In the genomic region with DNA sequence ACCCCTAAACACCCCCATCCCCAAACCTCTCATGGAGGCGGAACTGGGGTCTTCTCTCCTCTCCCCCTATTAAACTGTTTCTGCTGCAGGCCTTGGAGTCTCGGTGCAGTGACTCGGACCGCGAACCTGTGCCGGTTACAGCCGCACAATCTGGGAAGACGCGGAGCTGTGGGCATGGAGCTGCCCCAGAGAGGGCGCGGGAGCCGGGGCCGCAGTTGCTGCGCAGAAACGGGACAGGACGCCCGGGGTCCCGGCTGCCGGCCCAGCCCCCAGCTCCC, we compare ENCODE assay signal across 8 cellular contexts. TPM values are rescaled to one million over a fixed set of nuclear protein-coding genes. Genes with fewer than 3 reads are reported as not detected.
DNase-seq lines count a peak whose midpoint lies in the region; ATAC-seq and TF ChIP-seq lines count a peak whose summit lies in the region.

No MANE protein-coding gene starts in this region.

- H3K9me3 ChIP-seq in left lung: no peaks in the 10 kb centered on the region
- H3K9me3 ChIP-seq in testis: no peaks in the 10 kb centered on the region

- DNase-seq in activated CD4-positive, alpha-beta T cell treated with anti-CD3 and anti-CD28 coated beads for 36 hours: no peak
- no peak for DNase-seq in activated CD4-positive, alpha-beta T cell treated with anti-CD3 and anti-CD28 coated beads for 4 hours
- DNase-seq in NB4 (ENCODE audit: low read depth) (peak; percentile 43), left lung (peak in 1 of 2 donors; percentile 35), testis (peak; percentile 24), NOMO-1 treated with dmso at 0.1 percent for 144 hours (lab: John Stamatoyannopoulos, UW; ENCODE audit: unreplicated experiment) (no peak), NCI-H187 treated with DMSO at 0.1 percent for 48 hours (lab: John Stamatoyannopoulos, UW) (no peak)
- no peak for DNase-seq in central memory CD8-positive, alpha-beta T cell (ENCODE audit: low spot score in 2 of 2)

- H3K27ac Mint-ChIP-seq in activated CD4-positive, alpha-beta T cell treated with anti-CD3 and anti-CD28 coated beads for 36 hours: no peak overlapping the region
- peak overlapping the region; percentile 76 for H3K27ac Mint-ChIP-seq in central memory CD8-positive, alpha-beta T cell (ENCODE audit: low read depth)

- H3K4me1 ChIP-seq in left lung (peaks cover 0 to 20% of the 10 kb centered on the region in 2 donors), testis (peaks cover 4% of the 10 kb centered on the region)

- POLR2A ChIA-PET in activated CD4-positive, alpha-beta T cell treated with anti-CD3 and anti-CD28 coated beads for 36 hours (lab: Charles Lee): interaction anchor here (0.6 to 1.6 kb wide), 4 partner anchors 33 to 165 kb away, joined by 3 to 5 read pairs (median 4); a partner anchor contains a TSS

- H3K4me3 Mint-ChIP-seq in activated CD4-positive, alpha-beta T cell treated with anti-CD3 and anti-CD28 coated beads for 36 hours: peak overlapping the region; percentile 93
- peak overlapping the region; percentile 94 for H3K4me3 Mint-ChIP-seq in central memory CD8-positive, alpha-beta T cell

- 0 to 2% methylated on average over 19 of the region's 19 CpGs for WGBS in testis, 2 donors

- no peaks in the 10 kb centered on the region for H3K27me3 ChIP-seq in left lung
- no peaks in the 10 kb centered on the region for H3K27me3 ChIP-seq in testis

- H3K4me3 ChIP-seq in NB4 (ENCODE audit: low read depth, low read length) (peak overlapping the region; percentile 57), left lung (peak overlapping the region; percentile 74 to 83), testis (peak overlapping the region; percentile 72 to 90)

- intact Hi-C loops in activated CD4-positive, alpha-beta T cell treated with anti-CD3 and anti-CD28 coated beads for 36 hours (cut with DNase I, micrococcal nuclease): loop anchor here (1.0 to 5.0 kb wide), 8 partner anchors 32 to 202 kb away; a partner anchor contains a TSS
- intact Hi-C loops in left lung (cut with DNase I) (no loop called here), testis (cut with DNase I; ENCODE audit: low total_unique reads) (no loop called here)

- no peaks in the 10 kb centered on the region for H3K27me3 Mint-ChIP-seq in activated CD4-positive, alpha-beta T cell treated with anti-CD3 and anti-CD28 coated beads for 36 hours
- peaks cover 8% of the 10 kb centered on the region for H3K27me3 Mint-ChIP-seq in central memory CD8-positive, alpha-beta T cell

- TF ChIP-seq POLR2A in NB4 (IDR thresholded peaks at IDR 0.05; ENCODE audit: extremely low read depth, insufficient read length): no peak
- TF ChIP-seq POLR2A in testis (IDR thresholded peaks at IDR 0.05): no peak

- peaks cover 18% of the 10 kb centered on the region for H3K4me1 Mint-ChIP-seq in activated CD4-positive, alpha-beta T cell treated with anti-CD3 and anti-CD28 coated beads for 36 hours
- peaks cover 23% of the 10 kb centered on the region for H3K4me1 Mint-ChIP-seq in central memory CD8-positive, alpha-beta T cell

- CTCF ChIA-PET in activated CD4-positive, alpha-beta T cell treated with anti-CD3 and anti-CD28 coated beads for 36 hours (lab: Charles Lee): interaction anchor here (0.6 to 1.5 kb wide), 7 partner anchors 32 to 307 kb away, joined by 3 to 5 read pairs (median 4); a partner anchor contains a TSS

- ATAC-seq in activated CD4-positive, alpha-beta T cell treated with anti-CD3 and anti-CD28 coated beads for 36 hours: peak; percentile 30
- no peak for ATAC-seq in central memory CD8-positive, alpha-beta T cell (replicated peaks; ENCODE audit: extremely low read depth, poor library complexity, severe bottlenecking)
- peak; percentile 52 for ATAC-seq in left lung

- H3K27ac ChIP-seq in left lung (peak overlapping the region; percentile 84 to 94), testis (peak overlapping the region; percentile 87 to 91)

- TF ChIP-seq CTCF in NB4 (IDR thresholded peaks at IDR 0.05; ENCODE audit: low read depth, low read length): no peak
- no peak for TF ChIP-seq CTCF in left lung (IDR thresholded peaks at IDR 0.05)
- no peak for TF ChIP-seq CTCF in testis (IDR thresholded peaks at IDR 0.05)

- H3K36me3 ChIP-seq in left lung (no peaks in the 10 kb centered on the region), testis (ENCODE audit: low read depth, missing control alignments) (no peaks in the 10 kb centered on the region)

- H3K9me3 Mint-ChIP-seq in activated CD4-positive, alpha-beta T cell treated with anti-CD3 and anti-CD28 coated beads for 36 hours (ENCODE audit: low read depth): no peaks in the 10 kb centered on the region
- no peaks in the 10 kb centered on the region for H3K9me3 Mint-ChIP-seq in central memory CD8-positive, alpha-beta T cell

- peaks cover 2% of the 10 kb centered on the region for H3K36me3 Mint-ChIP-seq in activated CD4-positive, alpha-beta T cell treated with anti-CD3 and anti-CD28 coated beads for 36 hours (ENCODE audit: low read depth)
- H3K36me3 Mint-ChIP-seq in central memory CD8-positive, alpha-beta T cell (ENCODE audit: insufficient read depth): peaks cover 2% of the 10 kb centered on the region

RNA-seq across cellular contexts. Expression of a gene that starts 0.5 kb away (rescaled TPM):
- 1 to 10 TPM; 1.1 to 1.7 TPM for total RNA-seq in activated CD4-positive, alpha-beta T cell treated with anti-CD3 and anti-CD28 coated beads for 36 hours
- 1 to 10 TPM; 3.2 to 3.5 TPM for total RNA-seq in left lung
- 1 to 10 TPM; 2.7 to 4.9 TPM for total RNA-seq in testis
- 1.3 TPM for polyA plus RNA-seq in testis (ENCODE audit: insufficient read depth, low read depth, low replicate concordance)

RNA-seq across cellular contexts. Expression of a gene that starts 31.6 kb away (rescaled TPM):
- 1 to 10 TPM; 6.6 to 6.7 TPM for total RNA-seq in activated CD4-positive, alpha-beta T cell treated with anti-CD3 and anti-CD28 coated beads for 36 hours
- total RNA-seq in left lung: 1 to 10 TPM; 4.0 to 4.1 TPM
- 10 to 100 TPM; 13.7 to 29.1 TPM for total RNA-seq in testis
- polyA plus RNA-seq in testis (ENCODE audit: insufficient read depth, low read depth, low replicate concordance): 21.0 TPM

RNA-seq across cellular contexts. Expression of a gene that starts 36.0 kb away (rescaled TPM):
- total RNA-seq in activated CD4-positive, alpha-beta T cell treated with anti-CD3 and anti-CD28 coated beads for 36 hours: 1 to 10 TPM; 4.0 to 4.3 TPM
- total RNA-seq in left lung (1 to 10 TPM; 4.2 to 7.1 TPM), testis (1 to 10 TPM; 4.6 to 5.8 TPM)
- 3.9 TPM for polyA plus RNA-seq in testis (ENCODE audit: insufficient read depth, low read depth, low replicate concordance)

Comparison
In these comparisons a context has a peak if more than half of its experiments do, and no peak if none do; other contexts are left out.
1. DNase-seq: peak in NB4 (single experiment) and testis (single experiment); none in activated CD4-positive, alpha-beta T cell treated with anti-CD3 and anti-CD28 coated beads for 36 hours (single experiment), activated CD4-positive, alpha-beta T cell treated with anti-CD3 and anti-CD28 coated beads for 4 hours (0 of 2), central memory CD8-positive, alpha-beta T cell (0 of 2), NOMO-1 treated with dmso at 0.1 percent for 144 hours (single experiment) and NCI-H187 treated with DMSO at 0.1 percent for 48 hours (single experiment).
2. intact Hi-C loops: an anchor here in activated CD4-positive, alpha-beta T cell treated with anti-CD3 and anti-CD28 coated beads for 36 hours (1.0 to 5.0 kb wide); none called in left lung and testis.
3. Peak in every context shown above with its lines, with median percentiles within 50 percentile points of each other: H3K4me3 ChIP-seq.